ENCODE assay signal across 13 cellular contexts in the genomic region with DNA sequence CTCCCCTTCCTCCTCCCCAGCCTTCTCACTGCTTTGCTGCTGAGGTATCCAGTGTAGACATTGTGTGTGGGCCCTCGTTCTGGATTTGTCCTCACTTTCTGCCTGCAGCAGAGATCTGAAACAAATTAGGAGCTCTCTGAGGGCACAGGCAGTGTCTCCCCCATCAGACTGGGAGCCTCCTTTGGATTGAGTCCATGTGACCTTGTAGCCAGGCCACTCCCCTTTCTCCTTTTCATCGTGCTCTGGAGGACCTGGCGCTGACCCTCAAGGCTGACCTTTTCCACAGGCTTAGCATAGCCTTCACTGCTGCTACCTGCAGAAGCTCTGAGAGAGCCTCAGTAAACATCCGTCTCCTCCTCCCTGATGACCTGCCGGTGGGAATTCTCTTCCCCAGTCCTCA. TPM values are rescaled to one million over a fixed set of nuclear protein-coding genes. Genes with fewer than 3 reads are reported as not detected.
DNase-seq lines count a peak whose midpoint lies in the region; ATAC-seq, FAIRE-seq and TF ChIP-seq lines count a peak whose summit lies in the region.
"Had no signal": no experiment of that assay in that cellular context is flagged by ENCODE, and none has a peak within 500 bp of the region (broad histone marks: within the 10 kb centered on the region; RNA-seq: fewer than 3 reads in every experiment).

No MANE protein-coding gene starts in this region.

- TF ChIP-seq RAD21 in K562 (CRISPR knock-in tag; conservative IDR thresholded peaks at IDR 0.05 in 1 of 2, IDR thresholded peaks at IDR 0.05 in 1 of 2): no peak

- no peaks in the 10 kb centered on the region for H3K9me3 ChIP-seq in K562 (replicated peaks; ENCODE audit: control insufficient read depth, insufficient read depth, low read depth, low read length)
- H3K9me3 ChIP-seq in subcutaneous abdominal adipose tissue (ENCODE audit: control insufficient read depth in 5 of 5, low read length in 5 of 5): no peaks in the 10 kb centered on the region
- H3K9me3 ChIP-seq: A549 had no signal

- H3K18ac ChIP-seq in mesendoderm (ENCODE audit: low read length): no peak overlapping the region

- no peak for FAIRE-seq in K562 (lab: Jason Lieb, UNC)
- FAIRE-seq: A549, GM18507 had no signal

- peaks cover 2% of the 10 kb centered on the region; the same call in 1 of the 3 replicates for H3K4me1 Mint-ChIP-seq in GM23338
- no peaks in the 10 kb centered on the region for H3K4me1 Mint-ChIP-seq in neural crest cell

- H3K4ac ChIP-seq in mesendoderm (ENCODE audit: low read depth, low read length): no peak overlapping the region

- no peaks in the 10 kb centered on the region for H3K79me1 ChIP-seq in mesendoderm (ENCODE audit: low read length)

- CTCF ChIA-PET in K562 (lab: Yijun Ruan, JAX; ENCODE audit: low intra/inter-chr PET ratio): no interaction called here

- H3F3A ChIP-seq in GM23338 (replicated peaks; ENCODE audit: low read depth): no peaks in the 10 kb centered on the region

- H3K23ac ChIP-seq in mesendoderm (ENCODE audit: low read length): no peak overlapping the region

- TF ChIP-seq POLR2A in K562 (conservative IDR thresholded peaks at IDR 0.05): no peak

- no peak overlapping the region for H4K8ac ChIP-seq in mesendoderm (ENCODE audit: low read depth, low read length)

- H3K9me3 Mint-ChIP-seq in GM23338: no peaks in the 10 kb centered on the region
- no peaks in the 10 kb centered on the region for H3K9me3 Mint-ChIP-seq in neural crest cell
- H3K9me3 Mint-ChIP-seq: CD8-positive, alpha-beta memory T cell; H9 had no signal

- ATAC-seq in GM23338 (no peak), K562 (no peak), HG02571 (IDR thresholded peaks at IDR 0.05; ENCODE audit: unreplicated experiment) (no peak)
- ATAC-seq: A549 had no signal

- no peaks in the 10 kb centered on the region for H3K36me3 Mint-ChIP-seq in GM23338 (ENCODE audit: low read depth)
- H3K36me3 Mint-ChIP-seq in neural crest cell (ENCODE audit: low read depth): no peaks in the 10 kb centered on the region
- H3K36me3 Mint-ChIP-seq: CD8-positive, alpha-beta memory T cell had no signal

- H3K4me3 Mint-ChIP-seq in GM23338 (no peak overlapping the region), neural crest cell (no peak overlapping the region)
- H3K4me3 Mint-ChIP-seq: CD8-positive, alpha-beta memory T cell; H9 had no signal

- H3K9me1 ChIP-seq in K562 (ENCODE audit: control insufficient read depth, insufficient read depth, low read length): peaks cover 7% of the 10 kb centered on the region

- H3K36me3 ChIP-seq in GM23338 (ENCODE audit: insufficient read depth) (no peaks in the 10 kb centered on the region), K562 (ENCODE audit: control insufficient read depth, insufficient read depth, low read length) (no peaks in the 10 kb centered on the region), subcutaneous abdominal adipose tissue (ENCODE audit: control insufficient read depth in 5 of 5, insufficient read depth in 5 of 5, low read length in 5 of 5) (no peaks in the 10 kb centered on the region), mesendoderm (ENCODE audit: control insufficient read depth, insufficient read depth, low read length) (no peaks in the 10 kb centered on the region)

- no peaks in the 10 kb centered on the region for H3K27me3 ChIP-seq in GM23338 (ENCODE audit: insufficient read depth)
- no peaks in the 10 kb centered on the region for H3K27me3 ChIP-seq in K562 (ENCODE audit: control insufficient read depth in 2 of 2, insufficient read depth in 2 of 2, low read length in 2 of 2)
- no peaks in the 10 kb centered on the region for H3K27me3 ChIP-seq in subcutaneous abdominal adipose tissue (ENCODE audit: control insufficient read depth in 5 of 5, insufficient read depth in 4 of 5, low read length in 5 of 5)
- H3K27me3 ChIP-seq in mesendoderm (ENCODE audit: insufficient read depth, low read length, poor library complexity): no peaks in the 10 kb centered on the region

- H3K4me1 ChIP-seq in GM23338 (ENCODE audit: insufficient read depth) (no peaks in the 10 kb centered on the region), K562 (replicated peaks in 1 of 2; ENCODE audit: control insufficient read depth in 2 of 2, insufficient read depth in 2 of 2, low read length in 2 of 2) (peaks cover 35 to 36% of the 10 kb centered on the region in 2 experiments), subcutaneous abdominal adipose tissue (ENCODE audit: control insufficient read depth in 5 of 5, insufficient read depth in 5 of 5, low read length in 5 of 5) (peaks cover 2 to 66% (median 43%) of the 10 kb centered on the region in 5 donors), mesendoderm (ENCODE audit: control insufficient read depth, low read depth, low read length) (no peaks in the 10 kb centered on the region)

- no peak for TF ChIP-seq EP300 in K562 (IDR thresholded peaks at IDR 0.05; ENCODE audit: low read length)

- peaks cover 4% of the 10 kb centered on the region for H3K27me3 Mint-ChIP-seq in GM23338 (ENCODE audit: insufficient read depth, low read depth, poor library complexity)
- no peaks in the 10 kb centered on the region for H3K27me3 Mint-ChIP-seq in neural crest cell (ENCODE audit: low read depth)

- no peak overlapping the region for H4K5ac ChIP-seq in mesendoderm (ENCODE audit: low read length)

- WGBS in K562 (ENCODE audit: insufficient coverage, low coverage, missing lambda C conversion rate): 64% methylated on average over 5 of the region's 5 CpGs
- no CpG with 5 or more reads among the region's 5 CpGs for WGBS in mesendoderm (ENCODE audit: extremely low coverage, insufficient coverage, low lambda C conversion rate)

- no peaks in the 10 kb centered on the region for H3K79me2 ChIP-seq in GM23338 (replicated peaks; ENCODE audit: insufficient read depth)
- H3K79me2 ChIP-seq in K562 (ENCODE audit: control insufficient read depth, insufficient read depth, low read length): no peaks in the 10 kb centered on the region
- H3K79me2 ChIP-seq in mesendoderm (ENCODE audit: control insufficient read depth, insufficient read depth, low read length): no peaks in the 10 kb centered on the region

- no TSS peak for BruUV-seq in K562 (replicated peaks; lab: Mats Ljungman, UMichigan)

- no peak overlapping the region for H2BK5ac ChIP-seq in mesendoderm (ENCODE audit: low read length)

- H3K4me3 ChIP-seq in GM23338: no peak overlapping the region
- H3K4me3 ChIP-seq in K562: no peak overlapping the region
- H3K4me3 ChIP-seq in subcutaneous abdominal adipose tissue (ENCODE audit: low read depth in 1 of 5, low read length in 5 of 5): no peak overlapping the region
- H3K4me3 ChIP-seq in mesendoderm (ENCODE audit: low read length): no peak overlapping the region
- H3K4me3 ChIP-seq: A549 had no signal

- intact Hi-C loops in K562 (cut with micrococcal nuclease): no loop called here

- peak overlapping the region; percentile 62; the same call in 1 of the 2 replicates for H3K27ac Mint-ChIP-seq in GM23338
- peak overlapping the region; percentile 83 for H3K27ac Mint-ChIP-seq in neural crest cell (ENCODE audit: unreplicated experiment)
- H3K27ac Mint-ChIP-seq: H9 had no signal

- H3K9ac ChIP-seq in K562 (ENCODE audit: insufficient read depth in 1 of 2, low read depth in 2 of 2, low read length in 2 of 2) (peak overlapping the region in 1 of 2 experiments; percentile 13; a peak in 1 of 4 replicates), subcutaneous abdominal adipose tissue (ENCODE audit: low read length in 5 of 5) (no peak overlapping the region), mesendoderm (ENCODE audit: low read length) (no peak overlapping the region)

- POLR2A ChIA-PET in K562 (lab: Yijun Ruan, JAX): interaction anchor here (0.6 to 2.8 kb wide), 7 partner anchors 9 to 451 kb away, joined by 3 to 19 read pairs (median 5); a partner anchor contains a TSS

- TF ChIP-seq CTCF in GM23338 (conservative IDR thresholded peaks at IDR 0.05; ENCODE audit: low read depth in 2 of 2) (no peak), K562 (IDR thresholded peaks at IDR 0.05 in 2 of 3, conservative IDR thresholded peaks at IDR 0.05 in 1 of 3; ENCODE audit: insufficient read depth in 2 of 3, low read depth in 1 of 3, low read length in 3 of 3) (no peak), neural crest cell (conservative IDR thresholded peaks at IDR 0.05) (no peak)

- H2AFZ ChIP-seq in GM23338 (no peak overlapping the region), K562 (ENCODE audit: low read depth, low read length) (no peak overlapping the region)

- H3K9me2 ChIP-seq in GM23338 (ENCODE audit: insufficient read depth): no peaks in the 10 kb centered on the region

- in situ Hi-C loops in K562 (cut with MboI): no loop called here

- no peak overlapping the region for H3K4me2 ChIP-seq in GM23338
- no peak overlapping the region for H3K4me2 ChIP-seq in K562 (ENCODE audit: insufficient read depth, low read length)
- no peak overlapping the region for H3K4me2 ChIP-seq in mesendoderm (ENCODE audit: low read length)
- H3K4me2 ChIP-seq: A549 had no signal

- H3K27ac ChIP-seq in GM23338 (ENCODE audit: low read depth) (no peak overlapping the region), K562 (ENCODE audit: extremely low read depth, low read depth, low read length) (no peak overlapping the region), subcutaneous abdominal adipose tissue (ENCODE audit: low read depth, low read length) (peak overlapping the region; percentile 41), mesendoderm (ENCODE audit: low read depth, low read length) (no peak overlapping the region)
- H3K27ac ChIP-seq: A549 had no signal

- DNase-seq in GM23338 (ENCODE audit: low spot score): no peak
- DNase-seq in K562 (ENCODE audit: extremely low read depth in 1 of 4, low spot score in 3 of 4): no peak
- no peak for DNase-seq in neural crest cell (ENCODE audit: low read depth, low spot score)
- no peak for DNase-seq in mesendoderm
- DNase-seq in NCI-H1417 (lab: John Stamatoyannopoulos, UW): no peak
- DNase-seq: CD8-positive, alpha-beta memory T cell; DMS 273 treated with DMSO at 0.1 percent for 48 hours; GOT3; H9 had no signal

- no peak overlapping the region for H2BK120ac ChIP-seq in mesendoderm (ENCODE audit: low read depth, low read length)

- H3K56ac ChIP-seq in mesendoderm (ENCODE audit: low read length): no peak overlapping the region

- H2AK5ac ChIP-seq in mesendoderm (ENCODE audit: low read length): no peak overlapping the region

- no peak overlapping the region for H2BK15ac ChIP-seq in mesendoderm (replicated peaks; ENCODE audit: low read depth)

- H4K20me1 ChIP-seq in GM23338 (replicated peaks; ENCODE audit: insufficient read depth) (no peaks in the 10 kb centered on the region), K562 (replicated peaks; ENCODE audit: control insufficient read depth, insufficient read depth, low read length) (no peaks in the 10 kb centered on the region)

RNA-seq across cellular contexts. Expression of a gene that starts 26.2 kb away (rescaled TPM):
- total RNA-seq in GM23338 (2014; rRNA removed; shearing (Covaris generic)): 55.9 and 61.1 TPM in 2 replicates
- polyA plus RNA-seq in GM23338 (2016; fragmentation: Nextera tagmentation; extraction: Ambion mirVana): 10.9 and 13.3 TPM in 2 replicates
- 511 and 945 TPM in 2 replicates for total RNA-seq in K562 (2011; cell fraction: chromatin; rRNA removed; ENCODE audit: low replicate concordance)
- total RNA-seq in K562 (2011; cell fraction: nucleolus; rRNA removed): 536 and 553 TPM in 2 replicates
- 559 and 592 TPM in 2 replicates for total RNA-seq in K562 (2011; cell fraction: nucleoplasm; rRNA removed)
- total RNA-seq in K562 (2014; rRNA removed): 124 and 144 TPM in 2 replicates
- 66.5 and 70.7 TPM in 2 replicates for total RNA-seq in K562 (2014; rRNA removed; fragmentation: Illumina TruSeq; extraction: Trizol)
- total RNA-seq in K562 (2015; rRNA removed; fragmentation: Illumina TruSeq; extraction: Trizol): 25.8 and 27.0 TPM in 2 replicates
- 131 and 159 TPM in 2 replicates for total RNA-seq in K562 (2021)
- 271 and 467 TPM in 2 replicates for polyA plus RNA-seq in K562 (2011; rRNA removed)
- polyA plus RNA-seq in K562 (2011; cell fraction: cytosol; rRNA removed): 222 and 346 TPM in 2 replicates
- polyA plus RNA-seq in K562 (2011; cell fraction: nucleus; rRNA removed): 1,880 and 1,961 TPM in 2 replicates
- polyA plus RNA-seq in K562 (2012): 112 and 555 TPM in 2 replicates
- polyA plus RNA-seq in K562 (2014; fragmentation: Illumina TruSeq; extraction: Trizol): 134 and 172 TPM in 2 replicates
- polyA plus RNA-seq in K562 (2014; fragmentation: Nextera tagmentation; extraction: Ambion mirVana): 10 to 100 TPM; 14.0 to 16.0 TPM
- 179 and 182 TPM in 2 replicates for polyA plus RNA-seq in K562 (2014; rRNA removed)
- 359 and 374 TPM in 2 replicates for polyA minus RNA-seq in K562 (2011; rRNA and poly(A)+ RNA removed)
- 79.8 and 123 TPM in 2 replicates for polyA minus RNA-seq in K562 (2011; cell fraction: cytosol; rRNA and poly(A)+ RNA removed)
- polyA minus RNA-seq in K562 (2011; cell fraction: nucleus; rRNA and poly(A)+ RNA removed): 310 and 397 TPM in 2 replicates
- 31.2 TPM in 2 replicates for total RNA-seq in neural crest cell
- 27.0 TPM for polyA plus RNA-seq in mesendoderm (2013, experiment 1 of 2)
- 29.4 TPM for polyA plus RNA-seq in mesendoderm (2013, experiment 2 of 2)
- polyA plus RNA-seq: CD8-positive, alpha-beta memory T cell had no signal
